In genomic region chr17:63621684-63622570, GRCh38 we compare ENCODE assay signal across 1 cellular context.
TF ChIP-seq lines count a peak whose summit lies in the region.

Gene MAP3K3, plus strand, starts transcription at chr17:63622417. Its CDS starts 343 bp downstream, at chr17:63622760.

TF ChIP-seq in liver, 16 proteins besides CTCF, POLR2A, EP300 and RAD21 (continued from another document):
- TF ChIP-seq MAX (IDR thresholded peaks at IDR 0.05) = peak; percentile 2
- TF ChIP-seq RXRA (IDR thresholded peaks at IDR 0.05) = peak; percentile 29 to 54
- peak; percentile 12 for TF ChIP-seq FOXA1 (IDR thresholded peaks at IDR 0.05)
- TF ChIP-seq, protein P1, sequence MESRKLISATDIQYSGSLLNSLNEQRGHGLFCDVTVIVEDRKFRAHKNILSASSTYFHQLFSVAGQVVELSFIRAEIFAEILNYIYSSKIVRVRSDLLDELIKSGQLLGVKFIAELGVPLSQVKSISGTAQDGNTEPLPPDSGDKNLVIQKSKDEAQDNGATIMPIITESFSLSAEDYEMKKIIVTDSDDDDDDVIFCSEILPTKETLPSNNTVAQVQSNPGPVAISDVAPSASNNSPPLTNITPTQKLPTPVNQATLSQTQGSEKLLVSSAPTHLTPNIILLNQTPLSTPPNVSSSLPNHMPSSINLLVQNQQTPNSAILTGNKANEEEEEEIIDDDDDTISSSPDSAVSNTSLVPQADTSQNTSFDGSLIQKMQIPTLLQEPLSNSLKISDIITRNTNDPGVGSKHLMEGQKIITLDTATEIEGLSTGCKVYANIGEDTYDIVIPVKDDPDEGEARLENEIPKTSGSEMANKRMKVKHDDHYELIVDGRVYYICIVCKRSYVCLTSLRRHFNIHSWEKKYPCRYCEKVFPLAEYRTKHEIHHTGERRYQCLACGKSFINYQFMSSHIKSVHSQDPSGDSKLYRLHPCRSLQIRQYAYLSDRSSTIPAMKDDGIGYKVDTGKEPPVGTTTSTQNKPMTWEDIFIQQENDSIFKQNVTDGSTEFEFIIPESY (IDR thresholded peaks at IDR 0.05) = peak; percentile 62
